ENCODE assay signal across 11 cellular contexts in the genomic region with DNA sequence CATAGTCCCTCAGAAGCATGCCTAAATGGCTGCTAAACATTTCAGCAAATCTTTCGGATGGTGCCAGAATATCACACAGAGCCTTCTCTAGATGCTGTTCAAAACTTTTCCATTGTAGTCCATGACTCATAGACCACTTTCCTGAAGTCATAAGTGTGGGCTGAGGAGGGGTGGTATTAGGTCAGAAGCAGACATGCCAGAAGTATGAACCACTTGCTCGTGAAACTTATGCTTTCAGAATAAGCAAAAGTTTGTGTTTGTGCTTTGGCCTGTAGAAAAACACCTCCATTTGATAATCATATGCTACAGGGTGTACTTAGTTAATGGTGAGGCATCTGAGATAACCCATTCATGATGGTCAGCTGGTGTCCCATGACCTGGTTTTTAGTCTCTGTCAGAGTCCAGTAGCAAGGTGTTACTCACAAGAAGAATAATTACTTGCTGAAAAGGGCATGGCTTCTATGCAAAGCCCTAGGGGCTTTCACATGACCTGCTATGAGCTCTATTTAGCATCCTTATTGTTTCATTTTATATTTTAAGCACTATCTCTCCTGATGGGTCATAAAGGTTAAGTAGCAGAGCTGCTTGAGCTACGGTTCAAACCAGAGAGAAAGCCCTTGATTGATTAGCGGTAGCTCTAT.
DNase-seq lines count a peak whose midpoint lies in the region; ATAC-seq, FAIRE-seq and TF ChIP-seq lines count a peak whose summit lies in the region.
"Had no signal": no experiment of that assay in that cellular context is flagged by ENCODE, and none has a peak within 500 bp of the region (broad histone marks: within the 10 kb centered on the region; RNA-seq: fewer than 3 reads in every experiment).

No MANE protein-coding gene starts in this region.

- no peaks in the 10 kb centered on the region for H3K27me3 Mint-ChIP-seq in activated naive CD8-positive, alpha-beta T cell

- H3K4me3 Mint-ChIP-seq in activated naive CD8-positive, alpha-beta T cell: no peak overlapping the region

- no peaks in the 10 kb centered on the region for H3K27me3 ChIP-seq in gastrocnemius medialis
- H3K27me3 ChIP-seq: vagina had no signal

- H3K9me3 ChIP-seq in gastrocnemius medialis: no peaks in the 10 kb centered on the region
- H3K9me3 ChIP-seq: vagina had no signal

- intact Hi-C loops in gastrocnemius medialis (cut with DNase I; ENCODE audit: low total_unique reads): no loop called here

- in situ Hi-C loops in gastrocnemius medialis (cut with MboI; ENCODE audit: low sequenced_read_pairs in 4 of 4): no loop called here

- CTCF ChIA-PET in AG04449 (lab: Yijun Ruan, JAX): interaction anchor here (0.6 to 1.0 kb wide), 2 partner anchors 10 to 15 kb away, joined by 3 read pairs; no protein-coding TSS in a partner anchor

- no peak for TF ChIP-seq POLR2A in gastrocnemius medialis (IDR thresholded peaks at IDR 0.05)

- no peak overlapping the region for H3K27ac ChIP-seq in gastrocnemius medialis
- H3K27ac ChIP-seq: vagina had no signal

- H3K4me1 ChIP-seq in gastrocnemius medialis: no peaks in the 10 kb centered on the region
- H3K4me1 ChIP-seq: vagina had no signal

- peak; percentile 82 for DNase-seq in AG04449 (ENCODE audit: low read depth, low spot score)
- DNase-seq in GM18507 (ENCODE audit: extremely low spot score, insufficient read length, low read depth): no peak
- DNase-seq in hepatic stellate cell (ENCODE audit: low spot score): peak; percentile 40
- DNase-seq in gastrocnemius medialis: no peak
- DNase-seq: DND-41, NCI-H69 had no signal

- no peaks in the 10 kb centered on the region for H3K36me3 ChIP-seq in gastrocnemius medialis
- H3K36me3 ChIP-seq: vagina had no signal

- peaks cover 13% of the 10 kb centered on the region for H3K4me1 Mint-ChIP-seq in activated naive CD8-positive, alpha-beta T cell (ENCODE audit: low read depth)

- no peak for TF ChIP-seq CTCF in AG04449 (IDR thresholded peaks at IDR 0.05; ENCODE audit: insufficient read depth, low read length, missing control alignments)
- TF ChIP-seq CTCF in gastrocnemius medialis (IDR thresholded peaks at IDR 0.05 in 4 of 5, conservative IDR thresholded peaks at IDR 0.05 in 1 of 5): no peak

- H3K4me3 ChIP-seq in AG04449 (ENCODE audit: low read depth, low read length) (no peak overlapping the region), gastrocnemius medialis (no peak overlapping the region)
- H3K4me3 ChIP-seq: vagina had no signal

- POLR2A ChIA-PET in AG04449 (lab: Yijun Ruan, JAX): no interaction called here

- ATAC-seq in GM18867 (IDR thresholded peaks at IDR 0.05; ENCODE audit: unreplicated experiment) (no peak), HG03439 (IDR thresholded peaks at IDR 0.05; ENCODE audit: unreplicated experiment) (no peak), gastrocnemius medialis (no peak), GM21423 (IDR thresholded peaks at IDR 0.05; ENCODE audit: unreplicated experiment) (no peak)

- peak overlapping the region; percentile 52 for H3K27ac Mint-ChIP-seq in activated naive CD8-positive, alpha-beta T cell

- peak; percentile 46 for FAIRE-seq in GM18507 (lab: Jason Lieb, UNC)

- no peaks in the 10 kb centered on the region for H3K9me3 Mint-ChIP-seq in activated naive CD8-positive, alpha-beta T cell (ENCODE audit: low read depth)

- H3K36me3 Mint-ChIP-seq in activated naive CD8-positive, alpha-beta T cell: no peaks in the 10 kb centered on the region

Comparison
In these comparisons a context has a peak if more than half of its experiments do, and no peak if none do; other contexts are left out.
1. DNase-seq: peak in AG04449 (single experiment) and hepatic stellate cell (single experiment); none in GM18507 (single experiment) and gastrocnemius medialis (0 of 2).